ENCODE assay signal across 20 cellular contexts in the genomic region with DNA sequence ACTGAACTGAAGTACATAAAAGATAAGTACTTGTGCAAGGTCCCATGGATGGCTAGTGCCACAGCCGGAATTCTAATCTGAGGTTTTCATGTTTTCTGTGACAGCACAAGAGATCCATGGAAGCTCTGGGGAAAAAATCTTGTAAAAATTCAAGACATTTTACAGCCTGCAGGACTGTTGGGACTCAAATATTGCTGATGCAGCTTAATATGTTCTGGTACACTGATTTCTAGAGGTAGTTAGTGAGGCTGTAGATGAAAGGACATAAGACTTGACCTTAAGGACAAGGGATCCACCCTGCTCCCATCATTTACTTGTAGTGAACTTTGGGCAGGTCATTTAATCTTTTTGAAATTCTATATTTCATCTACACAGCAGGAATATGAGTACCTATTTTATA.
"Had no signal": no experiment of that assay in that cellular context is flagged by ENCODE, and none has a peak within 500 bp of the region (broad histone marks: within the 10 kb centered on the region; RNA-seq: fewer than 3 reads in every experiment).

No MANE protein-coding gene starts in this region.

- DNase-seq: KBM-7, MV-4-11, NCI-H1048, NCI-H1105, NCI-H1417, NCI-H1436 treated with DMSO at 0.1 percent for 48 hours, NCI-H1694, NCI-H187 treated with DMSO at 0.1 percent for 48 hours, NCI-H2029 treated with DMSO at 0.1 percent for 48 hours, NCI-H2171 treated with DMSO at 0.1 percent for 48 hours, NCI-H345, NCI-H446 treated with DMSO at 0.1 percent for 48 hours, NCI-H510A treated with DMSO at 0.1 percent for 48 hours, NCI-H526, NCI-H82, Right ventricle myocardium superior, RPMI8226, SK-N-SH, SW 1271, T-cell had no signal

- H3K9me3 ChIP-seq: SK-N-SH had no signal

- ATAC-seq: T-cell had no signal

- H3K4me2 ChIP-seq: SK-N-SH had no signal

- H3K9ac ChIP-seq: SK-N-SH had no signal
